30 cellular contexts compared by ENCODE assay signal in the genomic region with DNA sequence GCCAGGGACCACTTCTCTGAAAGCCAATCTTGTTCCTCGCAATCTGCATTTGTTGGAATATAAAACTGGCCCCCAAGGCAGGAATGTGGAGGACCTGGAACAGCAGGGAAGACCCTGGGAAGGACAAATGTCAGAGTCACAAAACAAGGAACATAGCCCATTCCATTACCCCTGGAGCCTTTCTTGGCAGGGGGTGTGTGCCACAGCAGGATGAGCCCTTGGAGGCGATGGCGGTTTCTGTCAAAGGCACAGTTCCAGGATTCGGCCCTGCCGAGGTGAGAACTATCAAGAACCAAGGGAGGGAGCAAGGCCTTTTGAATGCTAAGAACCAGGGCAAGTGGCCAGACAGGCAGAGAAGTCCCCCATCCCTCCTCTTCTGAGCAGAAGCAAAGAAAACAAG.
"Had no signal": no experiment of that assay in that cellular context is flagged by ENCODE, and none has a peak within 500 bp of the region (broad histone marks: within the 10 kb centered on the region; RNA-seq: fewer than 3 reads in every experiment).

No MANE protein-coding gene starts in this region.

- DNase-seq: activated B cell treated with CpG ODN at 0.5 μM for 24 hours; activated CD4-positive, alpha-beta memory T cell treated with anti-CD3 and anti-CD28 coated beads for 36 hours; activated CD4-positive, alpha-beta T cell treated with anti-CD3 and anti-CD28 coated beads for 48 hours; activated CD4-positive, alpha-beta T cell treated with anti-CD3 and anti-CD28 coated beads, Interleukin-2, amount 50 U/mL, for 1 hour; activated CD8-positive, alpha-beta memory T cell treated with anti-CD3 and anti-CD28 coated beads, Interleukin-2, amount 10 ng/mL, durations not matched to agents 7 days and 5 days; activated CD8-positive, alpha-beta memory T cell treated with anti-CD3 and anti-CD28 coated beads, Interleukin-2, amount 50 U/mL, for 48 hours; activated CD8-positive, alpha-beta T cell treated with anti-CD3 and anti-CD28 coated beads, Interleukin-2, amount 10 ng/mL, durations not matched to agents 7 days and 5 days; activated gamma-delta T cell; activated naive CD4-positive, alpha-beta T cell; activated naive CD4-positive, alpha-beta T cell treated with anti-CD3 and anti-CD28 coated beads, Interleukin-2, amount 10 ng/mL, durations not matched to agents 7 days and 5 days; activated naive CD8-positive, alpha-beta T cell treated with anti-CD3 and anti-CD28 coated beads, Interleukin-2, amount 10 ng/mL, durations not matched to agents 7 days and 5 days; activated T-cell treated with anti-CD3 and anti-CD28 coated beads for 4 hours; activated T-cell treated with anti-CD3 and anti-CD28 coated beads, Interleukin-2, amount 50 U/mL, for 24 hours; activated T-cell treated with anti-CD3 and anti-CD28 coated beads, Interleukin-2, amount 50 U/mL, for 72 hours; anterior cingulate cortex; brain microvascular endothelial cell; dorsolateral prefrontal cortex; effector memory CD4-positive, alpha-beta T cell; erythroblast; foreskin keratinocyte; gastrocnemius medialis; glutamatergic neuron; heart left ventricle; T-helper 2 cell had no signal

- H3K27ac Mint-ChIP-seq: activated B cell treated with CpG ODN at 0.5 μM for 24 hours; activated CD4-positive, alpha-beta memory T cell treated with anti-CD3 and anti-CD28 coated beads for 36 hours; activated CD8-positive, alpha-beta memory T cell treated with anti-CD3 and anti-CD28 coated beads, Interleukin-2, amount 10 ng/mL, durations not matched to agents 7 days and 5 days; activated CD8-positive, alpha-beta T cell treated with anti-CD3 and anti-CD28 coated beads, Interleukin-2, amount 10 ng/mL, durations not matched to agents 7 days and 5 days; activated naive CD4-positive, alpha-beta T cell treated with anti-CD3 and anti-CD28 coated beads, Interleukin-2, amount 10 ng/mL, durations not matched to agents 7 days and 5 days; activated naive CD4-positive, alpha-beta T cell treated with anti-CD3 and anti-CD28 coated beads, Interleukin-2, amount 50 U/mL, for 72 hours; activated naive CD8-positive, alpha-beta T cell treated with anti-CD3 and anti-CD28 coated beads, Interleukin-2, amount 10 ng/mL, durations not matched to agents 7 days and 5 days; activated T-cell treated with anti-CD3 and anti-CD28 coated beads, Interleukin-2, amount 50 U/mL, for 24 hours; activated T-cell treated with anti-CD3 and anti-CD28 coated beads, Interleukin-2, amount 50 U/mL, for 72 hours; dendritic cell treated with granulocyte-macrophage colony-stimulating factor and Interleukin-4, amounts not matched to agents 40 ng/mL and 50 ng/mL, for 4 days had no signal

- H3K9me3 ChIP-seq: esophagus muscularis mucosa, gastrocnemius medialis, heart left ventricle had no signal

- H3K4me3 Mint-ChIP-seq: activated B cell treated with CpG ODN at 0.5 μM for 24 hours; activated CD4-positive, alpha-beta memory T cell treated with anti-CD3 and anti-CD28 coated beads for 36 hours; activated CD8-positive, alpha-beta memory T cell treated with anti-CD3 and anti-CD28 coated beads, Interleukin-2, amount 10 ng/mL, durations not matched to agents 7 days and 5 days; activated CD8-positive, alpha-beta T cell treated with anti-CD3 and anti-CD28 coated beads, Interleukin-2, amount 10 ng/mL, durations not matched to agents 7 days and 5 days; activated naive CD4-positive, alpha-beta T cell treated with anti-CD3 and anti-CD28 coated beads, Interleukin-2, amount 10 ng/mL, durations not matched to agents 7 days and 5 days; activated naive CD8-positive, alpha-beta T cell treated with anti-CD3 and anti-CD28 coated beads, Interleukin-2, amount 10 ng/mL, durations not matched to agents 7 days and 5 days; activated T-cell treated with anti-CD3 and anti-CD28 coated beads, Interleukin-2, amount 50 U/mL, for 24 hours; activated T-cell treated with anti-CD3 and anti-CD28 coated beads, Interleukin-2, amount 50 U/mL, for 72 hours; central memory CD8-positive, alpha-beta T cell; dendritic cell treated with granulocyte-macrophage colony-stimulating factor and Interleukin-4, amounts not matched to agents 40 ng/mL and 50 ng/mL, for 4 days had no signal

- H3K36me3 ChIP-seq: brain microvascular endothelial cell, esophagus muscularis mucosa, gastrocnemius medialis, heart left ventricle had no signal

- H3K9me3 Mint-ChIP-seq: activated B cell treated with CpG ODN at 0.5 μM for 24 hours; activated CD4-positive, alpha-beta memory T cell treated with anti-CD3 and anti-CD28 coated beads for 36 hours; activated naive CD4-positive, alpha-beta T cell treated with anti-CD3 and anti-CD28 coated beads, Interleukin-2, amount 10 ng/mL, durations not matched to agents 7 days and 5 days; activated naive CD8-positive, alpha-beta T cell treated with anti-CD3 and anti-CD28 coated beads, Interleukin-2, amount 10 ng/mL, durations not matched to agents 7 days and 5 days; activated T-cell treated with anti-CD3 and anti-CD28 coated beads, Interleukin-2, amount 50 U/mL, for 24 hours; central memory CD8-positive, alpha-beta T cell; dendritic cell treated with granulocyte-macrophage colony-stimulating factor and Interleukin-4, amounts not matched to agents 40 ng/mL and 50 ng/mL, for 4 days had no signal

- H3K4me1 ChIP-seq: esophagus muscularis mucosa, foreskin keratinocyte, gastrocnemius medialis, heart left ventricle had no signal

- H3K4me1 Mint-ChIP-seq: activated B cell treated with CpG ODN at 0.5 μM for 24 hours; activated CD8-positive, alpha-beta memory T cell treated with anti-CD3 and anti-CD28 coated beads, Interleukin-2, amount 10 ng/mL, durations not matched to agents 7 days and 5 days; activated naive CD4-positive, alpha-beta T cell treated with anti-CD3 and anti-CD28 coated beads, Interleukin-2, amount 10 ng/mL, durations not matched to agents 7 days and 5 days; activated naive CD8-positive, alpha-beta T cell treated with anti-CD3 and anti-CD28 coated beads, Interleukin-2, amount 10 ng/mL, durations not matched to agents 7 days and 5 days; central memory CD8-positive, alpha-beta T cell had no signal

- H3K36me3 Mint-ChIP-seq: activated CD4-positive, alpha-beta memory T cell treated with anti-CD3 and anti-CD28 coated beads for 36 hours; activated CD8-positive, alpha-beta memory T cell treated with anti-CD3 and anti-CD28 coated beads, Interleukin-2, amount 10 ng/mL, durations not matched to agents 7 days and 5 days; activated naive CD4-positive, alpha-beta T cell treated with anti-CD3 and anti-CD28 coated beads, Interleukin-2, amount 10 ng/mL, durations not matched to agents 7 days and 5 days; activated naive CD4-positive, alpha-beta T cell treated with anti-CD3 and anti-CD28 coated beads, Interleukin-2, amount 50 U/mL, for 72 hours; activated naive CD8-positive, alpha-beta T cell treated with anti-CD3 and anti-CD28 coated beads, Interleukin-2, amount 10 ng/mL, durations not matched to agents 7 days and 5 days had no signal

- H3K4me3 ChIP-seq: coronary artery, dorsolateral prefrontal cortex, esophagus muscularis mucosa, gastrocnemius medialis, heart left ventricle had no signal

- ATAC-seq: activated CD4-positive, CD25-positive, alpha-beta regulatory T cell treated with anti-CD3 and anti-CD28 coated beads, Interleukin-2, amount 50 U/mL, for 24 hours; activated CD8-positive, alpha-beta memory T cell treated with anti-CD3 and anti-CD28 coated beads, Interleukin-2, amount 10 ng/mL, durations not matched to agents 7 days and 5 days; activated CD8-positive, alpha-beta T cell treated with anti-CD3 and anti-CD28 coated beads, Interleukin-2, amount 10 ng/mL, durations not matched to agents 7 days and 5 days; activated naive CD4-positive, alpha-beta T cell treated with anti-CD3 and anti-CD28 coated beads, Interleukin-2, amount 50 U/mL, for 72 hours; activated T-cell treated with anti-CD3 and anti-CD28 coated beads, Interleukin-2, amount 50 U/mL, for 72 hours; foreskin keratinocyte; gastrocnemius medialis; heart left ventricle had no signal
